Comparison of ENCODE assay signal across 8 cellular contexts in the genomic region with DNA sequence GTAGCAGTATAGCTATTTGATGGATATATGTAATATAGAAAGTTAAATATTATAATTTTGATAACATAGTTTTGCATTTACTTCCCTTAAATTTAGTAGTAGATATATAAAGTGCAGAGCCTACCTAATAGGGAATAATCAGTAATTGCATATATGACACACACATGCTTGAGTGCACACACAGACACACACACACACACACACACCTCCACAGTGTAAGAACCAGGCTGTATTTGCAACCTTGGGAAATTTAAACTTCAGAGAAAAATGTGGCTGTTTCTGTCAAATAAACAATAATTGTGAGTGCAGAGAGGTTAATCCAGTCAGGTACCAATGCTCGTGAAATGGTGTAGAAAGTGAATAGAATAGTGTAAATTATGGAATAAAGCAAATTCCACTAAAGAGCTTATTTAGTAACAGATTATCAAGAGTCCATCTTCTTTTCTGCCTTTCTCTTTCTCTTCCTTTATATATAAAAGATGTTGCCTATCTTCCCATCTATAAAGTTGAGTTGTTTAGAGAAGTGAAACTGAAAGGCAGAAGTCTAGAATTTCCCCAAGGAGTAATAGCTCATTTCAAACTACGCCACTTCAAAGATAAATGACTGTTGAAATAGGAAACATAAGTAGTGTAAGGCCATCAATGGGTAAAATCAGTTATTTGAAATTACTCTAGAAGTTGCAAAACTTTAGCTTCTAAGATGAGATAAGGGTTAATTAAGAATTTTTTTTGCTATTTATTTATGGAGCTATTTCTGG.
DNase-seq lines count a peak whose midpoint lies in the region; ATAC-seq and TF ChIP-seq lines count a peak whose summit lies in the region.

No MANE protein-coding gene starts in this region.

- no peaks in the 10 kb centered on the region for H3K4me1 ChIP-seq in CD8-positive, alpha-beta memory T cell (ENCODE audit: insufficient read depth, low read length)

- peak overlapping the region; percentile 48 for H3K4me3 ChIP-seq in CD8-positive, alpha-beta memory T cell (ENCODE audit: low read length)
- H3K4me3 ChIP-seq in dorsolateral prefrontal cortex = peak overlapping the region in 7 of 59 donors; percentile 2 to 24 (median 17)

- H3K27ac ChIP-seq in CD8-positive, alpha-beta memory T cell (ENCODE audit: low read depth, low read length) = no peak overlapping the region
- no peak overlapping the region for H3K27ac ChIP-seq in dorsolateral prefrontal cortex

- intact Hi-C loops in posterior vena cava (cut with DNase I) (no loop called here), dorsolateral prefrontal cortex (cut with DNase I) (no loop called here)

- peaks cover 0 to 1% (median 0%) of the 10 kb centered on the region in 3 donors for H3K36me3 Mint-ChIP-seq in CD8-positive, alpha-beta memory T cell
- no peaks in the 10 kb centered on the region for H3K36me3 Mint-ChIP-seq in activated naive CD8-positive, alpha-beta T cell

- no peaks in the 10 kb centered on the region for H3K9me3 Mint-ChIP-seq in CD8-positive, alpha-beta memory T cell
- H3K9me3 Mint-ChIP-seq in activated naive CD8-positive, alpha-beta T cell (ENCODE audit: low read depth) = no peaks in the 10 kb centered on the region

- peak overlapping the region; percentile 13 to 97 (median 85) for H3K27ac Mint-ChIP-seq in CD8-positive, alpha-beta memory T cell
- peak overlapping the region; percentile 73 for H3K27ac Mint-ChIP-seq in activated naive CD8-positive, alpha-beta T cell

- CTCF ChIA-PET in CD8-positive, alpha-beta memory T cell (lab: Charles Lee) = no interaction called here

- POLR2A ChIA-PET in CD8-positive, alpha-beta memory T cell (lab: Charles Lee) = interaction anchor here (0.6 kb wide), 1 partner anchor 58 kb away, joined by 8 read pairs; no protein-coding TSS in a partner anchor

- H3K4me1 Mint-ChIP-seq in CD8-positive, alpha-beta memory T cell = peaks cover 7 to 18% (median 10%) of the 10 kb centered on the region in 3 donors
- H3K4me1 Mint-ChIP-seq in activated naive CD8-positive, alpha-beta T cell (ENCODE audit: low read depth) = peaks cover 24% of the 10 kb centered on the region

- TF ChIP-seq CTCF in dorsolateral prefrontal cortex (IDR thresholded peaks at IDR 0.05 in 54 of 56, conservative IDR thresholded peaks at IDR 0.05 in 2 of 56; ENCODE audit: low read depth in 1 of 56, partially characterized antibody in 56 of 56) = no peak

- ATAC-seq in GM19467 (IDR thresholded peaks at IDR 0.05; ENCODE audit: unreplicated experiment) (peak; percentile 95), HG03442 (IDR thresholded peaks at IDR 0.05; ENCODE audit: unreplicated experiment) (peak; percentile 100)

- peak overlapping the region; percentile 79 to 83 (median 82) for H3K4me3 Mint-ChIP-seq in CD8-positive, alpha-beta memory T cell
- peak overlapping the region; percentile 71 for H3K4me3 Mint-ChIP-seq in activated naive CD8-positive, alpha-beta T cell

- H3K9me3 ChIP-seq in CD8-positive, alpha-beta memory T cell (ENCODE audit: low read length) = no peaks in the 10 kb centered on the region

- H3K27me3 Mint-ChIP-seq in CD8-positive, alpha-beta memory T cell = no peaks in the 10 kb centered on the region
- H3K27me3 Mint-ChIP-seq in activated naive CD8-positive, alpha-beta T cell = no peaks in the 10 kb centered on the region

- no peaks in the 10 kb centered on the region for H3K27me3 ChIP-seq in CD8-positive, alpha-beta memory T cell (ENCODE audit: insufficient read depth, low read length, poor library complexity, severe bottlenecking)
- H3K27me3 ChIP-seq in dorsolateral prefrontal cortex = no peaks in the 10 kb centered on the region

- no peaks in the 10 kb centered on the region for H3K36me3 ChIP-seq in CD8-positive, alpha-beta memory T cell (ENCODE audit: insufficient read depth, low read length)

- peak in 2 of 5 donors; percentile 6 to 27 for DNase-seq in CD8-positive, alpha-beta memory T cell
- DNase-seq in NCI-H1092 (lab: John Stamatoyannopoulos, UW) = no peak
- no peak for DNase-seq in posterior vena cava (ENCODE audit: low spot score)
- DNase-seq in stimulated activated CD4-positive, alpha-beta T cell treated with anti-CD3 and anti-CD28 coated beads, Interleukin-12 subunit alpha, Interleukin-12 subunit beta, amount 100 ng/mL, for 4 hours = no peak
- DNase-seq in dorsolateral prefrontal cortex = no peak
